In genomic region chr5:23506329-23507236, GRCh38 we compare ENCODE assay signal across 9 cellular contexts. TPM values are rescaled to one million over a fixed set of nuclear protein-coding genes. Genes with fewer than 3 reads are reported as not detected.
DNase-seq lines count a peak whose midpoint lies in the region; ATAC-seq and TF ChIP-seq lines count a peak whose summit lies in the region.
"Had no signal": no experiment of that assay in that cellular context is flagged by ENCODE, and none has a peak within 500 bp of the region (broad histone marks: within the 10 kb centered on the region; RNA-seq: fewer than 3 reads in every experiment).

No MANE protein-coding gene starts in this region.

- no peak for ATAC-seq in HG02763 (IDR thresholded peaks at IDR 0.05; ENCODE audit: unreplicated experiment)

- H3K9me3 Mint-ChIP-seq in progenitor cell of endocrine pancreas (ENCODE audit: low read depth) (peaks cover 23% of the 10 kb centered on the region), HFFc6 (peaks cover 62% of the 10 kb centered on the region)

- H3K4me1 Mint-ChIP-seq in progenitor cell of endocrine pancreas (ENCODE audit: low read depth): no peaks in the 10 kb centered on the region
- H3K4me1 Mint-ChIP-seq in HFFc6 (ENCODE audit: low read depth): no peaks in the 10 kb centered on the region

- peak; percentile 35 for DNase-seq in HPDE6-E6E7 (ENCODE audit: extremely low spot score)
- DNase-seq in NCI-H774 (lab: John Stamatoyannopoulos, UW): peak; percentile 78
- DNase-seq in fibroblast of the conjunctiva (ENCODE audit: low read depth): peak; percentile 9
- no peak for DNase-seq in progenitor cell of endocrine pancreas (ENCODE audit: low spot score, unreplicated experiment)
- no peak for DNase-seq in OCI-M2 (lab: John Stamatoyannopoulos, UW; ENCODE audit: unreplicated experiment)
- DNase-seq in occipital lobe (lab: John Stamatoyannopoulos, UW): no peak
- no peak for DNase-seq in HFFc6

- H3K27me3 Mint-ChIP-seq in progenitor cell of endocrine pancreas (no peaks in the 10 kb centered on the region), HFFc6 (ENCODE audit: insufficient read depth) (peaks cover 4% of the 10 kb centered on the region)
- H3K27me3 Mint-ChIP-seq: dendritic cell treated with granulocyte-macrophage colony-stimulating factor and Interleukin-4, amounts not matched to agents 40 ng/mL and 50 ng/mL, for 4 days had no signal

- TF ChIP-seq CTCF in progenitor cell of endocrine pancreas (IDR thresholded peaks at IDR 0.05; ENCODE audit: unreplicated experiment): peak; percentile 40
- no peak for TF ChIP-seq CTCF in HFFc6 (IDR thresholded peaks at IDR 0.05)

- H3K4me3 Mint-ChIP-seq in progenitor cell of endocrine pancreas (ENCODE audit: low read depth) (peak overlapping the region; percentile 66), HFFc6 (no peak overlapping the region)
- H3K4me3 Mint-ChIP-seq: dendritic cell treated with granulocyte-macrophage colony-stimulating factor and Interleukin-4, amounts not matched to agents 40 ng/mL and 50 ng/mL, for 4 days had no signal

- H3K36me3 Mint-ChIP-seq in progenitor cell of endocrine pancreas (ENCODE audit: insufficient read depth) (peaks cover 1% of the 10 kb centered on the region), HFFc6 (ENCODE audit: low read depth) (peaks cover 7% of the 10 kb centered on the region; the same call in 1 of the 2 replicates)

- peak overlapping the region; percentile 88 for H3K27ac Mint-ChIP-seq in progenitor cell of endocrine pancreas
- no peak overlapping the region for H3K27ac Mint-ChIP-seq in HFFc6
- H3K27ac Mint-ChIP-seq: dendritic cell treated with granulocyte-macrophage colony-stimulating factor and Interleukin-4, amounts not matched to agents 40 ng/mL and 50 ng/mL, for 4 days had no signal

RNA-seq across cellular contexts. Expression of gene PRDM9, which starts 0.8 kb away (rescaled TPM):
- total RNA-seq in progenitor cell of endocrine pancreas (not detected in 2 replicates), occipital lobe (not detected)
- not detected for total RNA-seq in HFFc6 (2021; fragmentation: NEBNext Ultra II Directional; extraction: Animal tissue kit (Norgen Biotek cat#: 25700))

Comparison
In these comparisons a context has a peak if more than half of its experiments do, and no peak if none do; other contexts are left out.
1. DNase-seq: peak in HPDE6-E6E7 (single experiment), NCI-H774 (single experiment) and fibroblast of the conjunctiva (single experiment); none in progenitor cell of endocrine pancreas (single experiment), OCI-M2 (single experiment), occipital lobe (single experiment) and HFFc6 (single experiment).